ENCODE assay signal across 10 cellular contexts in genomic region chr2:10096641-10097040, GRCh38. TPM values are rescaled to one million over a fixed set of nuclear protein-coding genes. Genes with fewer than 3 reads are reported as not detected.
"Had no signal": no experiment of that assay in that cellular context is flagged by ENCODE, and none has a peak within 500 bp of the region (broad histone marks: within the 10 kb centered on the region; RNA-seq: fewer than 3 reads in every experiment).

No MANE protein-coding gene starts in this region.

- H3K27ac ChIP-seq: ascending aorta, body of pancreas had no signal

- DNase-seq: activated CD4-positive, alpha-beta T cell treated with anti-CD3 and anti-CD28 coated beads for 1 hour; central memory CD4-positive, alpha-beta T cell; NCI-H1048; NCI-H2081 treated with DMSO at 0.1 percent for 48 hours; SIG-M5 had no signal

- FAIRE-seq: bronchial epithelial cell had no signal

- H3K36me3 ChIP-seq: ascending aorta had no signal

- H3K27me3 ChIP-seq: ascending aorta, body of pancreas had no signal

- H3K9me3 ChIP-seq: ascending aorta, body of pancreas had no signal

- H3K4me3 ChIP-seq: ascending aorta, body of pancreas had no signal

RNA-seq across cellular contexts. Expression of gene CYS1, which starts 16.4 kb away (rescaled TPM):
- total RNA-seq: activated naive CD4-positive, alpha-beta T cell treated with anti-CD3 and anti-CD28 coated beads, Interleukin-2, amount 50 U/mL, for 72 hours; T-helper 17 cell had no signal

RNA-seq across cellular contexts. Expression of gene RRM2, which starts 25.9 kb away (rescaled TPM):
- total RNA-seq: ascending aorta, body of pancreas had no signal
